20 cellular contexts compared by ENCODE assay signal in the genomic region with DNA sequence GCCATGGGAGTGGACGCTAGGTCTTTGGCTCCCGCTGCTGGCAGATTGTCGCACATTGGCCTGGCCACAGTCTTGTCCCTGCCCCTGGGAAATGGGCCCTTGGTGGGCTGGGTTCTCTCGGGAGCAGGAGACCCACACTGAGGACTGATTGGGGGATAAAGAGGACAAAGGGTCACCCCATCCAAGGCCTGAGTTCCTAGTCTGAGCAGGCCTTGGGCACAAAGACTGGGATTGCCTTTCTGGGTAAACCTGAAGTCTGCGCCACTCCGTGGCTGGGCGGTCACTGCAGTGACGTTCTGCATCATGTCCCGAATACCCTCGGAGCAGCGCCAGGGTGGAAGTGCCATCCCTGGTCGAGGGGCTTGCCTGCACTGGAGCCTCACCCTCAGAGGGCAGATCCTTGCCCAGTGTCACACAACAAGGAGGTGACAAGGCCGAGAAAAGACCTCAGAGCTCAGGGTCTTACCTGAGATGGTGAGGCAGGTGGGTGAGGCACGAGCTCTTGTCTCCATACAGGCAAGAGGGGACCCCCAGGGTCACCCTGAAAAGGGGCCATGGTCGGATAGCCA. TPM values are rescaled to one million over a fixed set of nuclear protein-coding genes. Genes with fewer than 3 reads are reported as not detected.
DNase-seq lines count a peak whose midpoint lies in the region; ATAC-seq and TF ChIP-seq lines count a peak whose summit lies in the region.
"Had no signal": no experiment of that assay in that cellular context is flagged by ENCODE, and none has a peak within 500 bp of the region (broad histone marks: within the 10 kb centered on the region; RNA-seq: fewer than 3 reads in every experiment).

No MANE protein-coding gene starts in this region.

- WGBS in mammary epithelial cell (ENCODE audit: low coverage, missing lambda C conversion rate), result 98% methylated on average over 14 of the region's 15 CpGs

- H2AFZ ChIP-seq in mammary epithelial cell (ENCODE audit: low read depth, low read length), result no peak overlapping the region

- peaks cover 3% of the 10 kb centered on the region for H4K20me1 ChIP-seq in mammary epithelial cell (ENCODE audit: insufficient read depth, low read length)

- peaks cover 35% of the 10 kb centered on the region for H3K36me3 ChIP-seq in left ventricle myocardium inferior
- peaks cover 0 to 14% of the 10 kb centered on the region in 2 donors for H3K36me3 ChIP-seq in vagina
- H3K36me3 ChIP-seq in mammary epithelial cell (ENCODE audit: insufficient read depth, low read length), result peaks cover 23% of the 10 kb centered on the region

- H3K9me3 ChIP-seq in left ventricle myocardium inferior (replicated peaks), result no peaks in the 10 kb centered on the region
- H3K9me3 ChIP-seq in vagina, result no peaks in the 10 kb centered on the region
- no peaks in the 10 kb centered on the region for H3K9me3 ChIP-seq in mammary epithelial cell (replicated peaks; ENCODE audit: insufficient read depth, low read length)
- H3K9me3 ChIP-seq: pancreas had no signal

- H3K4me3 ChIP-seq in left ventricle myocardium inferior (no peak overlapping the region), coronary artery (no peak overlapping the region), vagina (no peak overlapping the region), mammary epithelial cell (replicated peaks in 1 of 3; ENCODE audit: insufficient read depth in 1 of 3, low read depth in 2 of 3, low read length in 3 of 3) (no peak overlapping the region)
- H3K4me3 ChIP-seq: GM12878, pancreas had no signal

- peaks cover 75% of the 10 kb centered on the region for H3K79me2 ChIP-seq in mammary epithelial cell (ENCODE audit: insufficient read depth, low read length)

- ATAC-seq in Right ventricle myocardium inferior (no peak), GM19463 (IDR thresholded peaks at IDR 0.05; ENCODE audit: unreplicated experiment) (no peak)
- ATAC-seq: activated naive CD4-positive, alpha-beta T cell treated with anti-CD3 and anti-CD28 coated beads, Interleukin-2, amount 50 U/mL, for 72 hours; GM12878; pancreas had no signal

- dilution Hi-C loops in mammary epithelial cell (cut with HindIII; ENCODE audit: low sequenced_read_pairs), result no loop called here

- no peak for TF ChIP-seq POLR2A in vagina (IDR thresholded peaks at IDR 0.05)

- H3K27me3 ChIP-seq in left ventricle myocardium inferior (ENCODE audit: low read depth), result no peaks in the 10 kb centered on the region
- no peaks in the 10 kb centered on the region for H3K27me3 ChIP-seq in vagina
- H3K27me3 ChIP-seq in mammary epithelial cell (ENCODE audit: insufficient read depth, low read length), result no peaks in the 10 kb centered on the region
- H3K27me3 ChIP-seq: pancreas had no signal

- intact Hi-C loops in Right ventricle myocardium inferior (cut with DNase I) (no loop called here), left ventricle myocardium inferior (cut with micrococcal nuclease) (no loop called here), vagina (cut with DNase I) (no loop called here), mammary epithelial cell (cut with micrococcal nuclease) (loop anchor here (2.0 kb wide), 1 partner anchor 52 kb away; no protein-coding TSS in a partner anchor)

- peak; percentile 50 for DNase-seq in Right ventricle myocardium inferior (ENCODE audit: missing footprints)
- no peak for DNase-seq in left ventricle myocardium inferior
- DNase-seq in coronary artery (ENCODE audit: low spot score), result peak; percentile 69
- peak; percentile 84 for DNase-seq in mesenteric fat pad (ENCODE audit: low spot score)
- peak in 1 of 2 donors; percentile 87 for DNase-seq in vagina (ENCODE audit: extremely low spot score in 2 of 2)
- DNase-seq in mammary epithelial cell, result no peak
- DNase-seq in NCI-H2029 treated with DMSO at 0.1 percent for 48 hours (lab: John Stamatoyannopoulos, UW), result no peak
- DNase-seq: activated CD4-positive, alpha-beta T cell treated with anti-CD3 and anti-CD28 coated beads, Interleukin-2, amount 10 ng/mL, durations not matched to agents 7 days and 5 days; AML-193; erythroblast; hippocampal formation; NCI-H2227 treated with DMSO at 0.1 percent for 48 hours; stimulated activated CD4-positive, alpha-beta T cell treated with anti-CD3 and anti-CD28 coated beads, Interleukin-15, amount 100 ng/mL, for 24 hours; T-helper 1 cell had no signal

- no peak for TF ChIP-seq CTCF in left ventricle myocardium inferior (IDR thresholded peaks at IDR 0.05; ENCODE audit: borderline replicate concordance)
- TF ChIP-seq CTCF in coronary artery (IDR thresholded peaks at IDR 0.05), result no peak
- no peak for TF ChIP-seq CTCF in vagina (IDR thresholded peaks at IDR 0.05)
- TF ChIP-seq CTCF in mammary epithelial cell (conservative IDR thresholded peaks at IDR 0.05 in 1 of 2, IDR thresholded peaks at IDR 0.05 in 1 of 2; ENCODE audit: extremely low read depth in 1 of 2, insufficient read depth in 1 of 2, low read depth in 1 of 2, low read length in 2 of 2), result no peak

- H3K9ac ChIP-seq in mammary epithelial cell (ENCODE audit: insufficient read depth, low read length), result no peak overlapping the region

- no peak overlapping the region for H3K27ac ChIP-seq in left ventricle myocardium inferior (replicated peaks)
- H3K27ac ChIP-seq in coronary artery, result no peak overlapping the region
- peak overlapping the region; percentile 31 for H3K27ac ChIP-seq in vagina
- H3K27ac ChIP-seq in mammary epithelial cell (ENCODE audit: insufficient read depth, low read depth, low read length), result no peak overlapping the region
- H3K27ac ChIP-seq: pancreas had no signal

- peaks cover 23% of the 10 kb centered on the region for H3K4me1 ChIP-seq in left ventricle myocardium inferior
- peaks cover 30% of the 10 kb centered on the region for H3K4me1 ChIP-seq in vagina
- H3K4me1 ChIP-seq in mammary epithelial cell (ENCODE audit: insufficient read depth, low read length), result peaks cover 27% of the 10 kb centered on the region
- H3K4me1 ChIP-seq: pancreas had no signal

- CTCF ChIA-PET in mammary epithelial cell (lab: Charles Lee; ENCODE audit: low non-redundant PET), result no interaction called here

- no peak overlapping the region for H3K4me2 ChIP-seq in mammary epithelial cell (ENCODE audit: insufficient read depth, low read depth, low read length)

- in situ Hi-C loops in mammary epithelial cell (cut with MboI; ENCODE audit: low sequenced_read_pairs in 2 of 2), result loop anchor here in 1 of 2 donors (10.0 kb wide), 1 partner anchor 148 kb away; no protein-coding TSS in a partner anchor

- no TSS peak for BruUV-seq in mammary epithelial cell (replicated peaks; lab: Mats Ljungman, UMichigan)

RNA-seq across cellular contexts. Expression of a gene that starts 36.1 kb away (rescaled TPM):
- total RNA-seq in Right ventricle myocardium inferior (0.22 TPM), left ventricle myocardium inferior (not detected), mesenteric fat pad (0.26 TPM), vagina (0.74 TPM), mammary epithelial cell (not detected)
- polyA plus RNA-seq in mammary epithelial cell, result not detected
- not detected for polyA minus RNA-seq in mammary epithelial cell
- total RNA-seq: H4, lung microvascular endothelial cell had no signal

RNA-seq across cellular contexts. Expression of a gene that starts 53.5 kb away (rescaled TPM):
- total RNA-seq in Right ventricle myocardium inferior (23.9 TPM), left ventricle myocardium inferior (36.4 TPM), mesenteric fat pad (90.0 TPM), vagina (11.3 TPM), mammary epithelial cell (100 to 1,000 TPM; 100 to 108 TPM)
- polyA plus RNA-seq in mammary epithelial cell, result 67.5 TPM
- 51.3 TPM for polyA minus RNA-seq in mammary epithelial cell

Comparison
In these comparisons a context has a peak if more than half of its experiments do, and no peak if none do; other contexts are left out.
1. DNase-seq: peak in Right ventricle myocardium inferior (single experiment), coronary artery (single experiment) and mesenteric fat pad (single experiment); none in left ventricle myocardium inferior (single experiment), mammary epithelial cell (single experiment) and NCI-H2029 treated with DMSO at 0.1 percent for 48 hours (single experiment).